19 cellular contexts compared by ENCODE assay signal in genomic region chr3:67686067-67686466, GRCh38. TPM values are rescaled to one million over a fixed set of nuclear protein-coding genes. Genes with fewer than 3 reads are reported as not detected.
DNase-seq lines count a peak whose midpoint lies in the region; ATAC-seq and TF ChIP-seq lines count a peak whose summit lies in the region.
"Had no signal": no experiment of that assay in that cellular context is flagged by ENCODE, and none has a peak within 500 bp of the region (broad histone marks: within the 10 kb centered on the region; RNA-seq: fewer than 3 reads in every experiment).

No MANE protein-coding gene starts in this region.

- ATAC-seq in HG02943 (IDR thresholded peaks at IDR 0.05; ENCODE audit: low read depth, unreplicated experiment): peak; percentile 10
- peak in 1 of 4 experiments; percentile 31 for ATAC-seq in T-cell (replicated peaks in 1 of 4)
- ATAC-seq in heart right ventricle: no peak
- ATAC-seq: left cardiac atrium, SK-N-SH treated with all-trans-retinoic acid at 6 μM for 48 hours had no signal

- CTCF ChIA-PET in activated naive CD4-positive, alpha-beta T cell treated with anti-CD3 and anti-CD28 coated beads, Interleukin-2, amount 10 ng/mL, durations not matched to agents 7 days and 5 days (lab: Charles Lee): no interaction called here
- CTCF ChIA-PET in T-cell (lab: Charles Lee): no interaction called here

- TF ChIP-seq CTCF in heart right ventricle (IDR thresholded peaks at IDR 0.05): no peak

- H3K36me3 Mint-ChIP-seq in activated naive CD4-positive, alpha-beta T cell treated with anti-CD3 and anti-CD28 coated beads, Interleukin-2, amount 10 ng/mL, durations not matched to agents 7 days and 5 days: peaks cover 4% of the 10 kb centered on the region
- no peaks in the 10 kb centered on the region for H3K36me3 Mint-ChIP-seq in T-cell

- H3K9me3 Mint-ChIP-seq in activated naive CD4-positive, alpha-beta T cell treated with anti-CD3 and anti-CD28 coated beads, Interleukin-2, amount 10 ng/mL, durations not matched to agents 7 days and 5 days: peaks cover 6% of the 10 kb centered on the region
- peaks cover 0 to 3% (median 0%) of the 10 kb centered on the region in 3 donors for H3K9me3 Mint-ChIP-seq in T-cell

- H3K36me3 ChIP-seq in MG63: no peaks in the 10 kb centered on the region
- H3K36me3 ChIP-seq in heart right ventricle: no peaks in the 10 kb centered on the region
- H3K36me3 ChIP-seq: cardiac muscle cell, thoracic aorta had no signal

- no peaks in the 10 kb centered on the region for H3K27me3 Mint-ChIP-seq in activated naive CD4-positive, alpha-beta T cell treated with anti-CD3 and anti-CD28 coated beads, Interleukin-2, amount 10 ng/mL, durations not matched to agents 7 days and 5 days
- H3K27me3 Mint-ChIP-seq in T-cell: no peaks in the 10 kb centered on the region

- H3K27me3 ChIP-seq in MG63 (no peaks in the 10 kb centered on the region), heart right ventricle (no peaks in the 10 kb centered on the region)
- H3K27me3 ChIP-seq: cardiac muscle cell had no signal

- no peak overlapping the region for H3K27ac ChIP-seq in heart right ventricle
- H3K27ac ChIP-seq: cardiac muscle cell, parathyroid adenoma, thoracic aorta had no signal

- peaks cover 30% of the 10 kb centered on the region for H3K4me1 Mint-ChIP-seq in activated naive CD4-positive, alpha-beta T cell treated with anti-CD3 and anti-CD28 coated beads, Interleukin-2, amount 10 ng/mL, durations not matched to agents 7 days and 5 days
- peaks cover 30 to 32% (median 31%) of the 10 kb centered on the region in 3 donors for H3K4me1 Mint-ChIP-seq in T-cell

- peak overlapping the region; percentile 85 for H3K27ac Mint-ChIP-seq in activated naive CD4-positive, alpha-beta T cell treated with anti-CD3 and anti-CD28 coated beads, Interleukin-2, amount 10 ng/mL, durations not matched to agents 7 days and 5 days
- H3K27ac Mint-ChIP-seq in T-cell: peak overlapping the region; percentile 85 to 90

- WGBS in heart right ventricle, 2 donors: 83 to 85% methylated on average over 8 of the region's 8 CpGs

- H3K4me1 ChIP-seq in heart right ventricle: peaks cover 0 to 8% (median 0%) of the 10 kb centered on the region in 9 donors
- H3K4me1 ChIP-seq: parathyroid adenoma had no signal

- H3K9me3 ChIP-seq in MG63 (no peaks in the 10 kb centered on the region), heart right ventricle (no peaks in the 10 kb centered on the region)
- H3K9me3 ChIP-seq: thoracic aorta had no signal

- no peak for DNase-seq in activated naive CD4-positive, alpha-beta T cell treated with anti-CD3 and anti-CD28 coated beads, Interleukin-2, amount 10 ng/mL, durations not matched to agents 7 days and 5 days
- DNase-seq in activated naive CD4-positive, alpha-beta T cell treated with anti-CD3 and anti-CD28 coated beads, Interleukin-2, amount 50 U/mL, for 16 hours: no peak
- DNase-seq in T-cell (no peak), skeletal muscle cell (ENCODE audit: low read depth) (peak; percentile 3), MG63 (no peak), heart right ventricle (no peak), NCI-H526 (lab: John Stamatoyannopoulos, UW) (no peak)
- DNase-seq: effector CD8-positive, alpha-beta T cell; GDM1; GOT3; left cardiac atrium; NCI-H2081; NCI-H510A treated with DMSO at 0.1 percent for 48 hours; stimulated activated CD4-positive, alpha-beta T cell treated with anti-CD3 and anti-CD28 coated beads, Interleukin-4, amount 100 ng/mL, for 1 hour had no signal

- no peak overlapping the region for H3K4me3 ChIP-seq in skeletal muscle cell (ENCODE audit: low read depth, low read length)
- no peak overlapping the region for H3K4me3 ChIP-seq in MG63
- peak overlapping the region in 1 of 10 donors; percentile 1 for H3K4me3 ChIP-seq in heart right ventricle
- H3K4me3 ChIP-seq: cardiac muscle cell, thoracic aorta had no signal

- POLR2A ChIA-PET in T-cell (lab: Charles Lee): no interaction called here

- intact Hi-C loops in heart right ventricle (cut with DNase I): no loop called here

- H3K4me3 Mint-ChIP-seq in activated naive CD4-positive, alpha-beta T cell treated with anti-CD3 and anti-CD28 coated beads, Interleukin-2, amount 10 ng/mL, durations not matched to agents 7 days and 5 days: no peak overlapping the region
- peak overlapping the region; percentile 43 to 72 (median 66) for H3K4me3 Mint-ChIP-seq in T-cell

RNA-seq across cellular contexts. Expression of gene SUCLG2, which starts 31.7 kb away (rescaled TPM):
- total RNA-seq in T-cell: 10 to 100 TPM; 45.6 to 65.9 (median 49.5) TPM
- 35.4 and 39.6 TPM in 2 replicates for total RNA-seq in MG63 (2014; rRNA removed; shearing (Covaris generic); ENCODE audit: low replicate concordance)
- total RNA-seq in heart right ventricle: 100 to 1,000 TPM in 6 of 10 donors, 10 to 100 TPM in 4; 78.7 to 122 (median 104) TPM
- 10 to 100 TPM; 28.3 to 56.4 TPM for polyA plus RNA-seq in heart right ventricle
